In genomic region chr6:74946961-74947360, GRCh38 we compare ENCODE assay signal across 1 cellular context.
TF ChIP-seq lines count a peak whose summit lies in the region.

No MANE protein-coding gene starts in this region.

TF ChIP-seq in HCT116, 20 proteins besides CTCF, POLR2A, EP300 and RAD21 (continued from another document):
- TF ChIP-seq REST (IDR thresholded peaks at IDR 0.05; ENCODE audit: low read depth): no peak
TF ChIP-seq in HCT116: peak in this region for 5.
